Comparison of ENCODE assay signal across 4 cellular contexts in the genomic region with DNA sequence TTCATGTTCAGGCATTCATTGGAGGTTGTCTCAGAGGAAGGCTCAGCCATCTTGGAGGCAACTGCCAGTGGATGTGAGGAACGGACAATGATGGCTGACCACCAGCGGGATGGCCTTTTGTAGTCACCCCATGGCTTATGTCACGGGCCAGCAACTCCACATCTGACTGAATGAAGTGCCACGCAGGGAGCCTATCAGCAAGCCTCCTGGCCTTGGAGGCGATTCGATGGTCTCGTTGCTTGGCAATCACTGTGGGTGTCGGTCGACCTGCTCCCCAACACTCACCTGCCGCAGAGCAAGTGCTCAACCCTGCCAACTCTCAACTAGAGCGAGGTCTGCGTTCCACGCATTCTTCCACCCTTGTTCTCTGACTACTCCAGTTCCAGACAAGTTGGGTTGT. TPM values are rescaled to one million over a fixed set of nuclear protein-coding genes. Genes with fewer than 3 reads are reported as not detected.
"Had no signal": no experiment of that assay in that cellular context is flagged by ENCODE, and none has a peak within 500 bp of the region (broad histone marks: within the 10 kb centered on the region; RNA-seq: fewer than 3 reads in every experiment).

No MANE protein-coding gene starts in this region.

- ATAC-seq: GM12878 had no signal

- H3K4me3 ChIP-seq: GM12878 had no signal

- DNase-seq: GDM1, GF-D8 had no signal

RNA-seq across cellular contexts. Expression of a gene that starts 7.4 kb away (rescaled TPM):
- total RNA-seq: G401, GM12878 had no signal
- polyA plus RNA-seq: GM12878 had no signal

RNA-seq across cellular contexts. Expression of a gene that starts 28.9 kb away (rescaled TPM):
- total RNA-seq: G401 had no signal

RNA-seq across cellular contexts. Expression of a gene that starts 33.7 kb away (rescaled TPM):
- total RNA-seq: G401, GM12878 had no signal
- polyA plus RNA-seq: GM12878 had no signal
